ENCODE assay signal across 25 cellular contexts in genomic region chr2:43898958-43899346, GRCh38.
A peak's percentile ranks its signal among the peaks of the same experiment; 100 is the strongest.
DNase-seq lines count a peak whose midpoint lies in the region; ATAC-seq, FAIRE-seq and TF ChIP-seq lines count a peak whose summit lies in the region.
"Had no signal": no experiment of that assay in that cellular context is flagged by ENCODE, and none has a peak within 500 bp of the region (broad histone marks: within the 10 kb centered on the region; RNA-seq: fewer than 3 reads in every experiment).

No MANE protein-coding gene starts in this region.

- ATAC-seq in lower lobe of right lung (peak; percentile 9 to 57), HG02852 (IDR thresholded peaks at IDR 0.05; ENCODE audit: unreplicated experiment) (no peak), HG02763 (IDR thresholded peaks at IDR 0.05; ENCODE audit: unreplicated experiment) (no peak)
- ATAC-seq: natural killer cell had no signal

- peak overlapping the region; percentile 61 for H3K27ac ChIP-seq in 22Rv1
- H3K27ac ChIP-seq in astrocyte (ENCODE audit: low read depth, low read length) = peak overlapping the region; percentile 19
- H3K27ac ChIP-seq in lower lobe of right lung = no peak overlapping the region
- H3K27ac ChIP-seq: C4-2B, parathyroid adenoma, sigmoid colon, stomach, tibial nerve, WERI-Rb-1 had no signal

- no peak for DNase-seq in HTR-8/SVneo (ENCODE audit: insufficient read length, low spot score)
- no peak for DNase-seq in astrocyte (ENCODE audit: low read depth)
- DNase-seq in lower lobe of right lung = no peak
- no peak for DNase-seq in MG63
- no peak for DNase-seq in GM13976 (ENCODE audit: low spot score)
- DNase-seq: activated CD4-positive, alpha-beta T cell treated with anti-CD3 and anti-CD28 coated beads, Interleukin-2, amount 50 U/mL, for 4 hours; activated CD8-positive, alpha-beta memory T cell treated with anti-CD3 and anti-CD28 coated beads, Interleukin-2, amount 50 U/mL, for 4 hours; natural killer cell; NCI-H2029; sigmoid colon; stimulated activated CD4-positive, alpha-beta T cell treated with anti-CD3 and anti-CD28 coated beads, Interleukin-15, amount 100 ng/mL, for 24 hours; T-helper 2 cell; WERI-Rb-1 had no signal

- H3K4me3 Mint-ChIP-seq in astrocyte (ENCODE audit: unreplicated experiment) = no peak overlapping the region
- H3K4me3 Mint-ChIP-seq: dendritic cell treated with granulocyte-macrophage colony-stimulating factor and Interleukin-4, amounts not matched to agents 40 ng/mL and 50 ng/mL, for 4 days; mesothelial cell of epicardium; natural killer cell had no signal

- no peaks in the 10 kb centered on the region for H3K9me3 Mint-ChIP-seq in astrocyte (ENCODE audit: unreplicated experiment)
- H3K9me3 Mint-ChIP-seq: dendritic cell treated with granulocyte-macrophage colony-stimulating factor and Interleukin-4, amounts not matched to agents 40 ng/mL and 50 ng/mL, for 4 days; mesothelial cell of epicardium; natural killer cell had no signal

- H3K27ac Mint-ChIP-seq in astrocyte (ENCODE audit: unreplicated experiment) = no peak overlapping the region
- H3K27ac Mint-ChIP-seq: dendritic cell treated with granulocyte-macrophage colony-stimulating factor and Interleukin-4, amounts not matched to agents 40 ng/mL and 50 ng/mL, for 4 days; mesothelial cell of epicardium; natural killer cell had no signal

- FAIRE-seq in HTR-8/SVneo (lab: Jason Lieb, UNC) = peak; percentile 48
- FAIRE-seq in astrocyte (lab: Jason Lieb, UNC) = no peak
- FAIRE-seq: endothelial cell of umbilical vein, GM18507 had no signal

- H3K9me3 ChIP-seq in astrocyte (ENCODE audit: insufficient read depth, low read depth, low read length) (no peaks in the 10 kb centered on the region), lower lobe of right lung (no peaks in the 10 kb centered on the region), MG63 (no peaks in the 10 kb centered on the region)
- H3K9me3 ChIP-seq: breast epithelium, sigmoid colon, stomach, tibial nerve had no signal

- no peaks in the 10 kb centered on the region for H3K27me3 Mint-ChIP-seq in astrocyte (ENCODE audit: low read depth, unreplicated experiment)
- H3K27me3 Mint-ChIP-seq: dendritic cell treated with granulocyte-macrophage colony-stimulating factor and Interleukin-4, amounts not matched to agents 40 ng/mL and 50 ng/mL, for 4 days had no signal

- intact Hi-C loops in lower lobe of right lung (cut with DNase I) = no loop called here

- peaks cover 8% of the 10 kb centered on the region for H3K36me3 Mint-ChIP-seq in astrocyte (ENCODE audit: low read depth, unreplicated experiment)
- H3K36me3 Mint-ChIP-seq: natural killer cell had no signal

- no peak overlapping the region for H3K9ac ChIP-seq in astrocyte (ENCODE audit: low read length)
- H3K9ac ChIP-seq: parathyroid adenoma had no signal

- no peaks in the 10 kb centered on the region for H3K79me2 ChIP-seq in astrocyte (ENCODE audit: insufficient read depth, low read length)
- H3K79me2 ChIP-seq: parathyroid adenoma had no signal

- H3K4me2 ChIP-seq in astrocyte (ENCODE audit: low read length) = no peak overlapping the region

- H3K36me3 ChIP-seq in astrocyte (ENCODE audit: insufficient read depth, low read length) (peaks cover 37% of the 10 kb centered on the region), lower lobe of right lung (peaks cover 70% of the 10 kb centered on the region), MG63 (peaks cover 75% of the 10 kb centered on the region)
- H3K36me3 ChIP-seq: breast epithelium had no signal

- H3K4me3 ChIP-seq in astrocyte (ENCODE audit: insufficient read depth, low read depth, low read length) = no peak overlapping the region
- H3K4me3 ChIP-seq in lower lobe of right lung = no peak overlapping the region
- no peak overlapping the region for H3K4me3 ChIP-seq in MG63
- H3K4me3 ChIP-seq: sigmoid colon, stomach, tibial nerve had no signal

- no peaks in the 10 kb centered on the region for H3K4me1 Mint-ChIP-seq in astrocyte (ENCODE audit: low read depth, unreplicated experiment)
- H3K4me1 Mint-ChIP-seq: mesothelial cell of epicardium, natural killer cell had no signal

- no peak overlapping the region for H2AFZ ChIP-seq in astrocyte (ENCODE audit: low read depth, low read length)
- H2AFZ ChIP-seq: parathyroid adenoma had no signal

- TF ChIP-seq CTCF in 22Rv1 (IDR thresholded peaks at IDR 0.05) (no peak), astrocyte (IDR thresholded peaks at IDR 0.05; ENCODE audit: insufficient read depth, low read depth, low read length) (no peak), lower lobe of right lung (IDR thresholded peaks at IDR 0.05) (no peak), GM13976 (IDR thresholded peaks at IDR 0.05; ENCODE audit: borderline replicate concordance, control extremely low read depth, extremely low read depth, insufficient read depth, missing control alignments) (no peak)

- H3K4me1 ChIP-seq in astrocyte (ENCODE audit: insufficient read depth, low read length) (peaks cover 6% of the 10 kb centered on the region), lower lobe of right lung (peaks cover 14% of the 10 kb centered on the region)
- H3K4me1 ChIP-seq: breast epithelium, parathyroid adenoma, sigmoid colon, tibial nerve had no signal

- no peaks in the 10 kb centered on the region for H4K20me1 ChIP-seq in astrocyte (ENCODE audit: insufficient read depth, low read length)

- in situ Hi-C loops in GM13976 (cut with MboI; ENCODE audit: low sequenced_read_pairs, unreplicated experiment) = no loop called here

- H3K27me3 ChIP-seq in astrocyte (ENCODE audit: insufficient read depth, low read length) (no peaks in the 10 kb centered on the region), lower lobe of right lung (ENCODE audit: low read depth) (no peaks in the 10 kb centered on the region), MG63 (no peaks in the 10 kb centered on the region)
- H3K27me3 ChIP-seq: breast epithelium, sigmoid colon, stomach, tibial nerve had no signal

Comparison
In these comparisons a context has a peak if more than half of its experiments do, and no peak if none do; other contexts are left out.
1. ATAC-seq: peak in lower lobe of right lung (2 of 2); none in HG02852 (single experiment) and HG02763 (single experiment).